18 cellular contexts compared by ENCODE assay signal in genomic region chr1:175901076-175901475, GRCh38.
DNase-seq lines count a peak whose midpoint lies in the region; ATAC-seq lines count a peak whose summit lies in the region.
"Had no signal": no experiment of that assay in that cellular context is flagged by ENCODE, and none has a peak within 500 bp of the region (broad histone marks: within the 10 kb centered on the region; RNA-seq: fewer than 3 reads in every experiment).

No MANE protein-coding gene starts in this region.

- H3K36me3 Mint-ChIP-seq in stimulated activated memory B cell treated with anti-CD40 and anti-IgM and Interleukin-4, amounts not matched to agents 10 μg/mL and 1 μg/mL and 100 μg/mL, for 72 hours = peaks cover 26% of the 10 kb centered on the region

- peak; percentile 18 for ATAC-seq in stimulated activated memory B cell treated with anti-CD40 and anti-IgM and Interleukin-4, amounts not matched to agents 10 μg/mL and 1 μg/mL and 100 μg/mL, for 72 hours
- ATAC-seq: GM12878 had no signal

- H3K27me3 Mint-ChIP-seq in stimulated activated memory B cell treated with anti-CD40 and anti-IgM and Interleukin-4, amounts not matched to agents 10 μg/mL and 1 μg/mL and 100 μg/mL, for 72 hours = no peaks in the 10 kb centered on the region
- H3K27me3 Mint-ChIP-seq: CD4-positive, alpha-beta T cell; CD8-positive, alpha-beta memory T cell had no signal

- peak; percentile 33 for DNase-seq in activated CD8-positive, alpha-beta memory T cell treated with anti-CD3 and anti-CD28 coated beads for 24 hours
- no peak for DNase-seq in activated CD8-positive, alpha-beta memory T cell treated with anti-CD3 and anti-CD28 coated beads, Interleukin-2, amount 50 U/mL, for 4 hours
- DNase-seq in islet precursor cell (peak; percentile 33), hippocampal formation (lab: John Stamatoyannopoulos, UW) (no peak)
- DNase-seq in activated CD4-positive, alpha-beta T cell treated with anti-CD3 and anti-CD28 coated beads for 1 hour = no peak
- DNase-seq: AML-193; BE2C; CD4-positive, alpha-beta T cell; CD8-positive, alpha-beta memory T cell; DMS 273 treated with DMSO at 0.1 percent for 48 hours; DMS79; EL; GDM1; GOT3; HFFc6 had no signal

- H3K4me3 Mint-ChIP-seq in stimulated activated memory B cell treated with anti-CD40 and anti-IgM and Interleukin-4, amounts not matched to agents 10 μg/mL and 1 μg/mL and 100 μg/mL, for 72 hours = no peak overlapping the region
- H3K4me3 Mint-ChIP-seq: CD14-positive monocyte; CD4-positive, alpha-beta T cell; CD8-positive, alpha-beta memory T cell; HFFc6 had no signal

- no peak overlapping the region for H3K27ac Mint-ChIP-seq in stimulated activated memory B cell treated with anti-CD40 and anti-IgM and Interleukin-4, amounts not matched to agents 10 μg/mL and 1 μg/mL and 100 μg/mL, for 72 hours
- H3K27ac Mint-ChIP-seq: CD14-positive monocyte; CD4-positive, alpha-beta T cell; CD8-positive, alpha-beta memory T cell; HFFc6 had no signal

- H3K9me3 Mint-ChIP-seq in stimulated activated memory B cell treated with anti-CD40 and anti-IgM and Interleukin-4, amounts not matched to agents 10 μg/mL and 1 μg/mL and 100 μg/mL, for 72 hours = no peaks in the 10 kb centered on the region
- H3K9me3 Mint-ChIP-seq: CD4-positive, alpha-beta T cell; CD8-positive, alpha-beta memory T cell; HFFc6 had no signal

- no peaks in the 10 kb centered on the region for H3K4me1 Mint-ChIP-seq in stimulated activated memory B cell treated with anti-CD40 and anti-IgM and Interleukin-4, amounts not matched to agents 10 μg/mL and 1 μg/mL and 100 μg/mL, for 72 hours
- H3K4me1 Mint-ChIP-seq: CD14-positive monocyte; CD8-positive, alpha-beta memory T cell had no signal

Comparison
In these comparisons a context has a peak if more than half of its experiments do, and no peak if none do; other contexts are left out.
1. DNase-seq: peak in activated CD8-positive, alpha-beta memory T cell treated with anti-CD3 and anti-CD28 coated beads for 24 hours (single experiment) and islet precursor cell (single experiment); none in activated CD8-positive, alpha-beta memory T cell treated with anti-CD3 and anti-CD28 coated beads, Interleukin-2, amount 50 U/mL, for 4 hours (single experiment), hippocampal formation (0 of 2) and activated CD4-positive, alpha-beta T cell treated with anti-CD3 and anti-CD28 coated beads for 1 hour (single experiment).